22 cellular contexts compared by ENCODE assay signal in genomic region chr1:25055961-25056360, GRCh38.
"Had no signal": no experiment of that assay in that cellular context is flagged by ENCODE, and none has a peak within 500 bp of the region (broad histone marks: within the 10 kb centered on the region; RNA-seq: fewer than 3 reads in every experiment).

No MANE protein-coding gene starts in this region.

- FAIRE-seq: kidney had no signal

- H3K36me3 ChIP-seq: neutrophil, ovary, right atrium auricular region, transverse colon, uterus had no signal

- H3K9me3 ChIP-seq: neutrophil, ovary, psoas muscle, right atrium auricular region, transverse colon, uterus had no signal

- DNase-seq: activated B cell treated with CpG ODN at 0.5 μM for 24 hours; activated CD4-positive, alpha-beta memory T cell treated with anti-CD3 and anti-CD28 coated beads, Interleukin-2, amount 10 ng/mL, durations not matched to agents 7 days and 5 days; activated CD4-positive, alpha-beta T cell treated with anti-CD3 and anti-CD28 coated beads, Interleukin-2, amount 10 ng/mL, durations not matched to agents 24 days and 14 days; activated effector memory CD4-positive, alpha-beta T cell treated with Interleukin-2 at 50 U/mL for 16 hours; activated naive CD4-positive, alpha-beta T cell treated with anti-CD3 and anti-CD28 coated beads, Interleukin-2, amount 10 ng/mL, durations not matched to agents 7 days and 5 days; activated T-cell treated with anti-CD3 and anti-CD28 coated beads, Interleukin-2, amount 50 U/mL, for 72 hours; amygdala; effector memory CD4-positive, alpha-beta T cell; foreskin melanocyte; kidney; ovary; psoas muscle; stimulated activated CD4-positive, alpha-beta T cell treated with anti-CD3 and anti-CD28 coated beads, Interleukin-12 subunit alpha, Interleukin-12 subunit beta, amount 100 ng/mL, for 4 hours; stimulated activated CD4-positive, alpha-beta T cell treated with anti-CD3 and anti-CD28 coated beads, Interleukin-4, amount 100 ng/mL, for 4 hours; transverse colon; uterus had no signal

- H3K27ac ChIP-seq: neutrophil, ovary, psoas muscle, right atrium auricular region, transverse colon, uterus had no signal

- H3K27me3 ChIP-seq: neutrophil, ovary, right atrium auricular region, uterus had no signal

- H3K4me1 ChIP-seq: psoas muscle, right atrium auricular region, transverse colon, uterus had no signal

- ATAC-seq: activated T-cell treated with anti-CD3 and anti-CD28 coated beads, Interleukin-2, amount 50 U/mL, for 72 hours; esophagus mucosa; left lobe of liver; naive thymus-derived CD4-positive, alpha-beta T cell; psoas muscle had no signal

- H3K4me3 ChIP-seq: lung, ovary, psoas muscle, right atrium auricular region, transverse colon, uterus had no signal
